In genomic region chr2:158457092-158457825, GRCh38 we compare ENCODE assay signal across 8 cellular contexts. TPM values are rescaled to one million over a fixed set of nuclear protein-coding genes. Genes with fewer than 3 reads are reported as not detected.
DNase-seq lines count a peak whose midpoint lies in the region; ATAC-seq and TF ChIP-seq lines count a peak whose summit lies in the region.

No MANE protein-coding gene starts in this region.

- no peaks in the 10 kb centered on the region for H3K9me3 ChIP-seq in adrenal gland (replicated peaks in 1 of 3)
- no peaks in the 10 kb centered on the region for H3K9me3 ChIP-seq in right cardiac atrium (ENCODE audit: control insufficient read depth, low read length)
- no peaks in the 10 kb centered on the region for H3K9me3 ChIP-seq in aorta (ENCODE audit: control insufficient read depth, low read length)

- intact Hi-C loops in adrenal gland (cut with DNase I) = loop anchor here in 1 of 2 donors (10.0 kb wide), 2 partner anchors 288 to 422 kb away; no protein-coding TSS in a partner anchor
- intact Hi-C loops in right cardiac atrium (cut with DNase I) = loop anchor here in 3 of 4 donors (5.0 to 10.0 kb wide), 3 partner anchors 272 to 295 kb away; no protein-coding TSS in a partner anchor
- intact Hi-C loops in aorta (cut with DNase I) = loop anchor here (10.0 kb wide), 2 partner anchors 148 to 298 kb away; no protein-coding TSS in a partner anchor

- TF ChIP-seq POLR2A in adrenal gland (IDR thresholded peaks at IDR 0.05) = no peak

- peak in 1 of 6 experiments; percentile 4 for TF ChIP-seq CTCF in adrenal gland (IDR thresholded peaks at IDR 0.05)

- H3K27me3 Mint-ChIP-seq in IgD-negative memory B cell = peaks cover 7% of the 10 kb centered on the region

- 0 to 2% (median 1%) methylated on average over 38 to 83 of the region's 84 CpGs for WGBS in adrenal gland, 4 donors
- under 1% methylated on average over 84 of the region's 84 CpGs for WGBS in right cardiac atrium
- WGBS in aorta, 2 donors = 0 to 1% methylated on average over 52 to 84 of the region's 84 CpGs

- no peaks in the 10 kb centered on the region for H3K27me3 ChIP-seq in adrenal gland
- H3K27me3 ChIP-seq in right cardiac atrium (ENCODE audit: control insufficient read depth, insufficient read depth) = no peaks in the 10 kb centered on the region
- H3K27me3 ChIP-seq in aorta (ENCODE audit: control insufficient read depth in 1 of 2, insufficient read depth in 2 of 2, low read length in 1 of 2) = no peaks in the 10 kb centered on the region

- H3K4me3 ChIP-seq in adrenal gland = peak overlapping the region; percentile 37 to 97 (median 64)
- H3K4me3 ChIP-seq in right cardiac atrium (ENCODE audit: low read length) = peak overlapping the region; percentile 51
- H3K4me3 ChIP-seq in aorta (ENCODE audit: low read length in 2 of 2) = peak overlapping the region; percentile 84 to 86

- peak overlapping the region; percentile 88 to 97 (median 94) for H3K4me3 Mint-ChIP-seq in IgD-negative memory B cell

- H3K9me3 Mint-ChIP-seq in IgD-negative memory B cell = no peaks in the 10 kb centered on the region

- peaks cover 3% of the 10 kb centered on the region for H3K36me3 Mint-ChIP-seq in IgD-negative memory B cell

- ATAC-seq in GM21717 (IDR thresholded peaks at IDR 0.05; ENCODE audit: unreplicated experiment) = peak; percentile 37
- ATAC-seq in right cardiac atrium = peak; percentile 53 to 64
- peak; percentile 73 for ATAC-seq in aorta (ENCODE audit: low FRiP score)

- H3K27ac ChIP-seq in adrenal gland (peak overlapping the region; percentile 68 to 96 (median 94)), right cardiac atrium (ENCODE audit: low read length) (peak overlapping the region; percentile 53), aorta (ENCODE audit: low read depth in 1 of 2, low read length in 2 of 2) (peak overlapping the region; percentile 46 to 69)

- peaks cover 12 to 17% (median 13%) of the 10 kb centered on the region in 3 donors for H3K4me1 Mint-ChIP-seq in IgD-negative memory B cell

- peaks cover 0 to 17% of the 10 kb centered on the region in 2 donors for H3K4me1 ChIP-seq in adrenal gland (replicated peaks in 1 of 2)
- H3K4me1 ChIP-seq in right cardiac atrium (ENCODE audit: control insufficient read depth, insufficient read depth, low read length) = no peaks in the 10 kb centered on the region
- no peaks in the 10 kb centered on the region for H3K4me1 ChIP-seq in aorta (ENCODE audit: control insufficient read depth in 1 of 2, insufficient read depth in 2 of 2, low read length in 2 of 2)

- DNase-seq in EH (ENCODE audit: low read depth) (peak; percentile 74), SW480 (ENCODE audit: low spot score) (peak; percentile 74), adrenal gland (peak; percentile 59 to 78 (median 67)), right cardiac atrium (peak; percentile 64 to 88 (median 85)), pulmonary artery endothelial cell (ENCODE audit: low read depth, low spot score) (peak; percentile 15), aorta (peak; percentile 66 to 86)

- H3K27ac Mint-ChIP-seq in IgD-negative memory B cell = peak overlapping the region in 2 of 3 donors; percentile 65 to 91

- H3K36me3 ChIP-seq in adrenal gland (replicated peaks in 1 of 2) (no peaks in the 10 kb centered on the region), aorta (ENCODE audit: control insufficient read depth in 1 of 2, insufficient read depth in 2 of 2, low read length in 1 of 2) (no peaks in the 10 kb centered on the region)

RNA-seq across cellular contexts. Expression of gene PKP4, which starts 0.5 kb away (rescaled TPM):
- polyA plus RNA-seq in IgD-negative memory B cell (0.45 TPM), adrenal gland (10 to 100 TPM; 18.3 to 25.0 (median 19.8) TPM), right cardiac atrium (32.4 TPM), aorta (10 to 100 TPM; 17.7 to 34.8 TPM)
- total RNA-seq in adrenal gland (10 to 100 TPM; 18.7 to 34.9 (median 25.4) TPM), right cardiac atrium (10 to 100 TPM; 49.2 to 74.8 (median 62.7) TPM), pulmonary artery endothelial cell (35.0 and 46.8 TPM in 2 replicates), aorta (100 to 1,000 TPM in 1 of 2 donors, 10 to 100 TPM in 1; 53.3 to 128 TPM)

RNA-seq across cellular contexts. Expression of gene CCDC148, which starts 0.7 kb away (rescaled TPM):
- polyA plus RNA-seq in IgD-negative memory B cell = not detected
- total RNA-seq in adrenal gland = 1 to 10 TPM in 3 of 8 donors, under 1 TPM in 3, not detected in 2; 0.24 to 1.6 (median 0.75) TPM
- under 1 TPM; 0.30 to 0.64 (median 0.37) TPM for polyA plus RNA-seq in adrenal gland
- total RNA-seq in right cardiac atrium = 1 to 10 TPM in 3 of 4 donors, under 1 TPM in 1; 0.70 to 2.4 (median 1.7) TPM
- 0.23 TPM for polyA plus RNA-seq in right cardiac atrium
- total RNA-seq in pulmonary artery endothelial cell = 0.28 TPM in 1 of 2 replicates, not detected in the other
- 1 to 10 TPM in 1 of 2 donors, under 1 TPM in 1; 0.52 to 1.6 TPM for total RNA-seq in aorta
- under 1 TPM in 1 of 2 donors, not detected in 1; 0.41 TPM for polyA plus RNA-seq in aorta

Comparison
In these comparisons a context has a peak if more than half of its experiments do, and no peak if none do; other contexts are left out.
1. Peak in every context shown above with its lines: DNase-seq, ATAC-seq, H3K4me3 ChIP-seq and H3K27ac ChIP-seq.
2. DNase-seq: peak in every context shown above with its lines; median percentile 85 in right cardiac atrium; 76 in aorta; 74 in EH; 74 in SW480; 67 in adrenal gland; 15 in pulmonary artery endothelial cell.